Comparison of ENCODE assay signal across 8 cellular contexts in the genomic region with DNA sequence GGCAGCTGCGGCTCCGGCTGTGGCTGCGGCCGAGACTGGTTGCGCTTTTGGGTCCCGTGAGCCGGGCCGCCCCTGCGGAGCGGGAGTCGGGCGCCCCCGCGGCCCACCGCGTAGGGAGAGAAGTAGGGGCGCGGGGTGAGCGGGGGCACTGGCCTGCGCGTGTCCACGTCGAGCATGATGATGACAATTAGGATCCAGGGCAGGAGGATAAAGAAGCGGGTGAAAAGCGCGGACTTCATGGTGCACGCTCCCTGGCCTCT. TPM values are rescaled to one million over a fixed set of nuclear protein-coding genes. Genes with fewer than 3 reads are reported as not detected.
DNase-seq lines count a peak whose midpoint lies in the region; ATAC-seq and TF ChIP-seq lines count a peak whose summit lies in the region.

No MANE protein-coding gene starts in this region.

- ATAC-seq in GM18520 (IDR thresholded peaks at IDR 0.05; ENCODE audit: unreplicated experiment) (peak; percentile 5), GM21717 (IDR thresholded peaks at IDR 0.05; ENCODE audit: unreplicated experiment) (no peak), GM18498 (IDR thresholded peaks at IDR 0.05; ENCODE audit: unreplicated experiment) (no peak)

- H3K27me3 ChIP-seq in MG63 (no peaks in the 10 kb centered on the region; the same call in 1 of the 2 replicates), esophagus (ENCODE audit: control insufficient read depth in 1 of 2, insufficient read depth in 2 of 2, low read length in 2 of 2) (peaks cover 0 to 12% of the 10 kb centered on the region in 2 donors), prostate gland (replicated peaks; ENCODE audit: insufficient read depth) (no peaks in the 10 kb centered on the region)

- no peaks in the 10 kb centered on the region for H3K36me3 ChIP-seq in MG63
- H3K36me3 ChIP-seq in esophagus (ENCODE audit: control insufficient read depth in 2 of 2, insufficient read depth in 2 of 2, low read length in 1 of 2): no peaks in the 10 kb centered on the region
- H3K36me3 ChIP-seq in prostate gland: no peaks in the 10 kb centered on the region

- peak overlapping the region; percentile 31 for H3K4me3 ChIP-seq in MG63
- peak overlapping the region; percentile 51 to 58 for H3K4me3 ChIP-seq in esophagus (ENCODE audit: low read depth in 1 of 2, low read length in 2 of 2)
- H3K4me3 ChIP-seq in prostate gland: peak overlapping the region; percentile 31 to 44

- H3K9me3 ChIP-seq in MG63: no peaks in the 10 kb centered on the region
- no peaks in the 10 kb centered on the region for H3K9me3 ChIP-seq in esophagus (ENCODE audit: control insufficient read depth in 2 of 2, insufficient read depth in 1 of 2, low read depth in 1 of 2, low read length in 1 of 2)
- H3K9me3 ChIP-seq in prostate gland: no peaks in the 10 kb centered on the region

- H3K27ac ChIP-seq in esophagus (ENCODE audit: low read depth in 2 of 2, low read length in 1 of 2) (no peak overlapping the region), prostate gland (no peak overlapping the region)

- 0 to 1% methylated on average over 27 of the region's 27 CpGs for WGBS in esophagus, 2 donors
- 2% methylated on average over 27 of the region's 27 CpGs for WGBS in prostate gland

- TF ChIP-seq CTCF in prostate gland (IDR thresholded peaks at IDR 0.05): no peak

- intact Hi-C loops in prostate gland (cut with DNase I): loop anchor here (5.0 kb wide), 1 partner anchor 249 kb away; no protein-coding TSS in a partner anchor

- H3K4me1 ChIP-seq in esophagus (ENCODE audit: control insufficient read depth in 2 of 2, insufficient read depth in 2 of 2, low read length in 1 of 2): peaks cover 12 to 16% of the 10 kb centered on the region in 2 donors
- H3K4me1 ChIP-seq in prostate gland (replicated peaks): peaks cover 5% of the 10 kb centered on the region

- TF ChIP-seq POLR2A in prostate gland (IDR thresholded peaks at IDR 0.05): no peak

- no peak for DNase-seq in MG63
- no peak for DNase-seq in prostate gland (ENCODE audit: low spot score)
- DNase-seq in NK-92 (lab: John Stamatoyannopoulos, UW; ENCODE audit: unreplicated experiment): no peak
- DNase-seq in LoVo (ENCODE audit: low spot score): no peak

RNA-seq across cellular contexts. Expression of a gene that starts 0.7 kb away (rescaled TPM):
- not detected in 2 replicates for total RNA-seq in MG63 (2014; rRNA removed; shearing (Covaris generic); ENCODE audit: low replicate concordance)
- under 1 TPM; 0.08 to 0.10 TPM for polyA plus RNA-seq in esophagus
- under 1 TPM; 0.09 to 0.91 TPM for total RNA-seq in prostate gland
